ENCODE assay signal across 1 cellular context in genomic region chr17:63841350-63842172, GRCh38.
TF ChIP-seq lines count a peak whose summit lies in the region.

No MANE protein-coding gene starts in this region.

TF ChIP-seq in HepG2, 621 proteins besides CTCF, POLR2A, EP300 and RAD21 (continued from another document and continues in another):
- TF ChIP-seq PRDM15 (CRISPR knock-in tag; IDR thresholded peaks at IDR 0.05) (peak; percentile 59; the same call in 1 of the 2 replicates), ZNF704 (CRISPR knock-in tag; IDR thresholded peaks at IDR 0.05; ENCODE audit: borderline replicate concordance) (peak; percentile 40; the same call in 1 of the 2 replicates), ISX (CRISPR knock-in tag; conservative IDR thresholded peaks at IDR 0.05) (0 out of 2 replicates have a peak, but pooled peaks have one; percentile 19), MAZ (IDR thresholded peaks at IDR 0.05; ENCODE audit: borderline replicate concordance, low read depth, low read length) (no peak), MAZ (CRISPR knock-in tag; IDR thresholded peaks at IDR 0.05; ENCODE audit: low read depth) (peak; percentile 78; the same call in 1 of the 2 replicates), ARID2 (CRISPR knock-in tag; IDR thresholded peaks at IDR 0.05; ENCODE audit: borderline replicate concordance) (peak; percentile 56; the same call in 1 of the 2 replicates), HNRNPLL (IDR thresholded peaks at IDR 0.05; ENCODE audit: low read depth, low read length, poor library complexity, severe bottlenecking) (peak; percentile 20), TBX3 (IDR thresholded peaks at IDR 0.05; ENCODE audit: borderline replicate concordance) (no peak), ZSCAN21 (CRISPR knock-in tag; IDR thresholded peaks at IDR 0.05; ENCODE audit: borderline replicate concordance) (0 out of 2 replicates have a peak, but pooled peaks have one; percentile 56), MYC (CRISPR knock-in tag; IDR thresholded peaks at IDR 0.05; ENCODE audit: borderline replicate concordance) (peak; percentile 45), FOXP1 (IDR thresholded peaks at IDR 0.05) (no peak), FOXP1 (CRISPR knock-in tag; IDR thresholded peaks at IDR 0.05) (no peak), ZNF644 (CRISPR knock-in tag; IDR thresholded peaks at IDR 0.05; ENCODE audit: low read depth) (no peak), ZNF326 (CRISPR knock-in tag; IDR thresholded peaks at IDR 0.05; ENCODE audit: borderline replicate concordance) (no peak), ZFP37 (CRISPR knock-in tag; IDR thresholded peaks at IDR 0.05; ENCODE audit: borderline replicate concordance) (no peak), ZNF747 (CRISPR knock-in tag; IDR thresholded peaks at IDR 0.05; ENCODE audit: borderline replicate concordance) (peak; percentile 69; the same call in 1 of the 2 replicates), ZSCAN30 (CRISPR knock-in tag; IDR thresholded peaks at IDR 0.05) (peak; percentile 3; the same call in 1 of the 2 replicates), ZSCAN25 (CRISPR knock-in tag; IDR thresholded peaks at IDR 0.05) (0 out of 2 replicates have a peak, but pooled peaks have one; percentile 48), ZNF124 (CRISPR knock-in tag; IDR thresholded peaks at IDR 0.05) (no peak), SNAPC5 (CRISPR knock-in tag; IDR thresholded peaks at IDR 0.05; ENCODE audit: borderline replicate concordance) (no peak), ZNF180 (CRISPR knock-in tag; IDR thresholded peaks at IDR 0.05; ENCODE audit: borderline replicate concordance, low read depth) (0 out of 2 replicates have a peak, but pooled peaks have one; percentile 50), MAF1 (CRISPR knock-in tag; IDR thresholded peaks at IDR 0.05; ENCODE audit: borderline replicate concordance) (0 out of 2 replicates have a peak, but pooled peaks have one; percentile 48), GATAD1 (CRISPR knock-in tag; IDR thresholded peaks at IDR 0.05) (0 out of 2 replicates have a peak, but pooled peaks have one; percentile 52), SP4 (CRISPR knock-in tag; IDR thresholded peaks at IDR 0.05) (peak; percentile 63; the same call in 1 of the 2 replicates), PHF8 (CRISPR knock-in tag; IDR thresholded peaks at IDR 0.05) (peak; percentile 70), MTA1 (CRISPR knock-in tag; IDR thresholded peaks at IDR 0.05; ENCODE audit: borderline replicate concordance) (peak; percentile 40; the same call in 1 of the 2 replicates), MTF2 (CRISPR knock-in tag; IDR thresholded peaks at IDR 0.05; ENCODE audit: borderline replicate concordance) (no peak), JUN (CRISPR knock-in tag; IDR thresholded peaks at IDR 0.05) (0 out of 2 replicates have a peak, but pooled peaks have one; percentile 9), PAWR (CRISPR knock-in tag; IDR thresholded peaks at IDR 0.05; ENCODE audit: borderline replicate concordance) (0 out of 2 replicates have a peak, but pooled peaks have one; percentile 18), ZNF44 (CRISPR knock-in tag; IDR thresholded peaks at IDR 0.05) (peak; percentile 68; the same call in 1 of the 2 replicates), ZNF549 (CRISPR knock-in tag; IDR thresholded peaks at IDR 0.05) (peak; percentile 66; the same call in 1 of the 2 replicates), CHD2 (IDR thresholded peaks at IDR 0.05; ENCODE audit: low read depth, low read length) (no peak), TCF7 (IDR thresholded peaks at IDR 0.05; ENCODE audit: low read depth) (no peak), ZNF574 (CRISPR knock-in tag; IDR thresholded peaks at IDR 0.05) (peak; percentile 57), GLI4 (CRISPR knock-in tag; IDR thresholded peaks at IDR 0.05; ENCODE audit: borderline replicate concordance) (peak; percentile 86; the same call in 1 of the 2 replicates)
- TF ChIP-seq, protein P1, sequence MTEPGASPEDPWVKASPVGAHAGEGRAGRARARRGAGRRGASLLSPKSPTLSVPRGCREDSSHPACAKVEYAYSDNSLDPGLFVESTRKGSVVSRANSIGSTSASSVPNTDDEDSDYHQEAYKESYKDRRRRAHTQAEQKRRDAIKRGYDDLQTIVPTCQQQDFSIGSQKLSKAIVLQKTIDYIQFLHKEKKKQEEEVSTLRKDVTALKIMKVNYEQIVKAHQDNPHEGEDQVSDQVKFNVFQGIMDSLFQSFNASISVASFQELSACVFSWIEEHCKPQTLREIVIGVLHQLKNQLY (CRISPR knock-in tag; IDR thresholded peaks at IDR 0.05) = no peak
- TF ChIP-seq, protein P2, sequence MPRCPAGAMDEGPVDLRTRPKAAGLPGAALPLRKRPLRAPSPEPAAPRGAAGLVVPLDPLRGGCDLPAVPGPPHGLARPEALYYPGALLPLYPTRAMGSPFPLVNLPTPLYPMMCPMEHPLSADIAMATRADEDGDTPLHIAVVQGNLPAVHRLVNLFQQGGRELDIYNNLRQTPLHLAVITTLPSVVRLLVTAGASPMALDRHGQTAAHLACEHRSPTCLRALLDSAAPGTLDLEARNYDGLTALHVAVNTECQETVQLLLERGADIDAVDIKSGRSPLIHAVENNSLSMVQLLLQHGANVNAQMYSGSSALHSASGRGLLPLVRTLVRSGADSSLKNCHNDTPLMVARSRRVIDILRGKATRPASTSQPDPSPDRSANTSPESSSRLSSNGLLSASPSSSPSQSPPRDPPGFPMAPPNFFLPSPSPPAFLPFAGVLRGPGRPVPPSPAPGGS (CRISPR knock-in tag; IDR thresholded peaks at IDR 0.05) = peak; percentile 82; the same call in 1 of the 2 replicates
- TF ChIP-seq, protein P3, sequence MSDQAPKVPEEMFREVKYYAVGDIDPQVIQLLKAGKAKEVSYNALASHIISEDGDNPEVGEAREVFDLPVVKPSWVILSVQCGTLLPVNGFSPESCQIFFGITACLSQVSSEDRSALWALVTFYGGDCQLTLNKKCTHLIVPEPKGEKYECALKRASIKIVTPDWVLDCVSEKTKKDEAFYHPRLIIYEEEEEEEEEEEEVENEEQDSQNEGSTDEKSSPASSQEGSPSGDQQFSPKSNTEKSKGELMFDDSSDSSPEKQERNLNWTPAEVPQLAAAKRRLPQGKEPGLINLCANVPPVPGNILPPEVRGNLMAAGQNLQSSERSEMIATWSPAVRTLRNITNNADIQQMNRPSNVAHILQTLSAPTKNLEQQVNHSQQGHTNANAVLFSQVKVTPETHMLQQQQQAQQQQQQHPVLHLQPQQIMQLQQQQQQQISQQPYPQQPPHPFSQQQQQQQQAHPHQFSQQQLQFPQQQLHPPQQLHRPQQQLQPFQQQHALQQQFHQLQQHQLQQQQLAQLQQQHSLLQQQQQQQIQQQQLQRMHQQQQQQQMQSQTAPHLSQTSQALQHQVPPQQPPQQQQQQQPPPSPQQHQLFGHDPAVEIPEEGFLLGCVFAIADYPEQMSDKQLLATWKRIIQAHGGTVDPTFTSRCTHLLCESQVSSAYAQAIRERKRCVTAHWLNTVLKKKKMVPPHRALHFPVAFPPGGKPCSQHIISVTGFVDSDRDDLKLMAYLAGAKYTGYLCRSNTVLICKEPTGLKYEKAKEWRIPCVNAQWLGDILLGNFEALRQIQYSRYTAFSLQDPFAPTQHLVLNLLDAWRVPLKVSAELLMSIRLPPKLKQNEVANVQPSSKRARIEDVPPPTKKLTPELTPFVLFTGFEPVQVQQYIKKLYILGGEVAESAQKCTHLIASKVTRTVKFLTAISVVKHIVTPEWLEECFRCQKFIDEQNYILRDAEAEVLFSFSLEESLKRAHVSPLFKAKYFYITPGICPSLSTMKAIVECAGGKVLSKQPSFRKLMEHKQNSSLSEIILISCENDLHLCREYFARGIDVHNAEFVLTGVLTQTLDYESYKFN (CRISPR knock-in tag; conservative IDR thresholded peaks at IDR 0.05) = peak; percentile 37; the same call in 1 of the 2 replicates
- TF ChIP-seq, protein P4, sequence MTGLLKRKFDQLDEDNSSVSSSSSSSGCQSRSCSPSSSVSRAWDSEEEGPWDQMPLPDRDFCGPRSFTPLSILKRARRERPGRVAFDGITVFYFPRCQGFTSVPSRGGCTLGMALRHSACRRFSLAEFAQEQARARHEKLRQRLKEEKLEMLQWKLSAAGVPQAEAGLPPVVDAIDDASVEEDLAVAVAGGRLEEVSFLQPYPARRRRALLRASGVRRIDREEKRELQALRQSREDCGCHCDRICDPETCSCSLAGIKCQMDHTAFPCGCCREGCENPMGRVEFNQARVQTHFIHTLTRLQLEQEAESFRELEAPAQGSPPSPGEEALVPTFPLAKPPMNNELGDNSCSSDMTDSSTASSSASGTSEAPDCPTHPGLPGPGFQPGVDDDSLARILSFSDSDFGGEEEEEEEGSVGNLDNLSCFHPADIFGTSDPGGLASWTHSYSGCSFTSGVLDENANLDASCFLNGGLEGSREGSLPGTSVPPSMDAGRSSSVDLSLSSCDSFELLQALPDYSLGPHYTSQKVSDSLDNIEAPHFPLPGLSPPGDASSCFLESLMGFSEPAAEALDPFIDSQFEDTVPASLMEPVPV (CRISPR knock-in tag; IDR thresholded peaks at IDR 0.05) = peak; percentile 48; the same call in 1 of the 2 replicates
- TF ChIP-seq, protein P5, sequence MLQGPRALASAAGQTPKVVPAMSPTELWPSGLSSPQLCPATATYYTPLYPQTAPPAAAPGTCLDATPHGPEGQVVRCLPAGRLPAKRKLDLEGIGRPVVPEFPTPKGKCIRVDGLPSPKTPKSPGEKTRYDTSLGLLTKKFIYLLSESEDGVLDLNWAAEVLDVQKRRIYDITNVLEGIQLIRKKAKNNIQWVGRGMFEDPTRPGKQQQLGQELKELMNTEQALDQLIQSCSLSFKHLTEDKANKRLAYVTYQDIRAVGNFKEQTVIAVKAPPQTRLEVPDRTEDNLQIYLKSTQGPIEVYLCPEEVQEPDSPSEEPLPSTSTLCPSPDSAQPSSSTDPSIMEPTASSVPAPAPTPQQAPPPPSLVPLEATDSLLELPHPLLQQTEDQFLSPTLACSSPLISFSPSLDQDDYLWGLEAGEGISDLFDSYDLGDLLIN (CRISPR knock-in tag; IDR thresholded peaks at IDR 0.05; ENCODE audit: borderline replicate concordance) = peak; percentile 79; the same call in 1 of the 2 replicates
